ENCODE assay signal across 22 cellular contexts in genomic region chr5:163433271-163433670, GRCh38. TPM values are rescaled to one million over a fixed set of nuclear protein-coding genes. Genes with fewer than 3 reads are reported as not detected.
A peak's percentile ranks its signal among the peaks of the same experiment; 100 is the strongest.
DNase-seq lines count a peak whose midpoint lies in the region; ATAC-seq, FAIRE-seq and TF ChIP-seq lines count a peak whose summit lies in the region.
"Had no signal": no experiment of that assay in that cellular context is flagged by ENCODE, and none has a peak within 500 bp of the region (broad histone marks: within the 10 kb centered on the region; RNA-seq: fewer than 3 reads in every experiment).

No MANE protein-coding gene starts in this region.

- H3K27me3 ChIP-seq in HUES48 (ENCODE audit: control insufficient read depth, insufficient read depth, low read length) (no peaks in the 10 kb centered on the region), endodermal cell (ENCODE audit: control insufficient read depth, insufficient read depth, low read length, poor library complexity, severe bottlenecking) (no peaks in the 10 kb centered on the region), pancreas (no peaks in the 10 kb centered on the region)

- H3K4me1 Mint-ChIP-seq in endodermal cell = peaks cover 43% of the 10 kb centered on the region

- H3K4me1 ChIP-seq in HUES48 (ENCODE audit: control insufficient read depth, insufficient read depth, low read length) (peaks cover 9% of the 10 kb centered on the region), endodermal cell (ENCODE audit: control insufficient read depth, insufficient read depth, low read length) (peaks cover 19% of the 10 kb centered on the region), pancreas (peaks cover 14 to 21% (median 16%) of the 10 kb centered on the region in 3 donors)

- ATAC-seq in left lobe of liver (peak; percentile 44), pancreas (peak; percentile 5 to 16 (median 12)), HG03175 (IDR thresholded peaks at IDR 0.05; ENCODE audit: unreplicated experiment) (no peak)
- ATAC-seq: A549 had no signal

- 37 to 45% methylated on average over 3 to 5 of the region's 5 CpGs for WGBS in endodermal cell (ENCODE audit: insufficient coverage in 1 of 2, insufficient read length in 1 of 2), 2 experiments
- WGBS in pancreas, 2 donors = 29 to 35% methylated on average over 5 of the region's 5 CpGs

- no peaks in the 10 kb centered on the region for H3K9me3 Mint-ChIP-seq in endodermal cell
- H3K9me3 Mint-ChIP-seq: HFFc6 had no signal

- H3K36me3 Mint-ChIP-seq in endodermal cell (ENCODE audit: low read depth) = peaks cover 5% of the 10 kb centered on the region

- no peaks in the 10 kb centered on the region for H3K27me3 Mint-ChIP-seq in endodermal cell (ENCODE audit: insufficient read depth)

- H3K27ac ChIP-seq in HUES48 (ENCODE audit: low read depth, low read length) (peak overlapping the region; percentile 2), endodermal cell (ENCODE audit: low read depth, low read length) (no peak overlapping the region), pancreas (peak overlapping the region in 1 of 4 donors; percentile 80)
- H3K27ac ChIP-seq: A549 had no signal

- FAIRE-seq in pancreas (lab: Jason Lieb, UNC) = no peak
- FAIRE-seq in frontal cortex (lab: Jason Lieb, UNC) = no peak
- FAIRE-seq: A549, GM12891 had no signal

- intact Hi-C loops in pancreas (cut with DNase I) = no loop called here

- TF ChIP-seq CTCF in endodermal cell (conservative IDR thresholded peaks at IDR 0.05) (no peak), pancreas (IDR thresholded peaks at IDR 0.05) (no peak)

- H3K9ac ChIP-seq in HUES48 (ENCODE audit: low read depth, low read length) (no peak overlapping the region), endodermal cell (ENCODE audit: extremely low read depth, low read length, poor library complexity, severe bottlenecking) (peak overlapping the region; percentile 48)

- H3K36me3 ChIP-seq in HUES48 (ENCODE audit: control insufficient read depth, insufficient read depth, low read length) (no peaks in the 10 kb centered on the region), endodermal cell (ENCODE audit: control insufficient read depth, insufficient read depth, low read length) (peaks cover 2% of the 10 kb centered on the region), pancreas (no peaks in the 10 kb centered on the region)

- peak overlapping the region; percentile 6 for H3K4me3 Mint-ChIP-seq in endodermal cell
- H3K4me3 Mint-ChIP-seq: HFFc6 had no signal

- peak overlapping the region; percentile 94 for H3K27ac Mint-ChIP-seq in endodermal cell
- H3K27ac Mint-ChIP-seq: HFFc6 had no signal

- H3K9me3 ChIP-seq in HUES48 (ENCODE audit: control insufficient read depth, insufficient read depth, low read length) = no peaks in the 10 kb centered on the region
- H3K9me3 ChIP-seq in endodermal cell (ENCODE audit: control insufficient read depth, low read length) = no peaks in the 10 kb centered on the region
- no peaks in the 10 kb centered on the region for H3K9me3 ChIP-seq in pancreas
- H3K9me3 ChIP-seq: A549 had no signal

- H3K4me3 ChIP-seq in HUES48 (ENCODE audit: low read depth, low read length) = no peak overlapping the region
- H3K4me3 ChIP-seq in endodermal cell (ENCODE audit: low read length) = peak overlapping the region; percentile 48
- no peak overlapping the region for H3K4me3 ChIP-seq in pancreas
- H3K4me3 ChIP-seq: A549 had no signal

- DNase-seq in endodermal cell (peak; percentile 79), left lobe of liver (ENCODE audit: low spot score) (peak; percentile 73), pancreas (peak in 3 of 6 donors; percentile 21 to 48 (median 38)), A172 (ENCODE audit: low spot score) (no peak), frontal cortex (ENCODE audit: low spot score in 2 of 2) (no peak), OCI-M2 (lab: John Stamatoyannopoulos, UW; ENCODE audit: unreplicated experiment) (no peak)
- DNase-seq: C1 segment of cervical spinal cord, DMS 273 treated with DMSO at 0.1 percent for 48 hours, GDM1, HFFc6, MV-4-11, NCI-H1436, NCI-H2029 treated with DMSO at 0.1 percent for 48 hours, NCI-H2171 treated with DMSO at 0.1 percent for 48 hours, NCI-H748 treated with DMSO at 0.1 percent for 48 hours, OCI-M1, RPMI8226, SIG-M5 had no signal

RNA-seq across cellular contexts. Expression of gene CCNG1, which starts 4.1 kb away (rescaled TPM):
- 100 to 1,000 TPM; 542 to 622 TPM for total RNA-seq in endodermal cell
- 392 TPM for polyA plus RNA-seq in endodermal cell (2013, experiment 1 of 2)
- polyA plus RNA-seq in endodermal cell (2013, experiment 2 of 2) = 415 TPM
- 89.5 TPM for total RNA-seq in left lobe of liver
- total RNA-seq in pancreas = 100 to 1,000 TPM in 5 of 6 donors, 10 to 100 TPM in 1; 95.4 to 222 (median 154) TPM
- 10 to 100 TPM; 55.1 to 68.6 TPM for polyA plus RNA-seq in pancreas
- 193 and 201 TPM in 2 replicates for total RNA-seq in A172 (2014; rRNA removed; shearing (Covaris generic))
- 133 TPM for total RNA-seq in frontal cortex

RNA-seq across cellular contexts. Expression of gene NUDCD2, which starts 26.6 kb away (rescaled TPM):
- total RNA-seq in endodermal cell = 10 to 100 TPM; 36.0 to 73.0 TPM
- polyA plus RNA-seq in endodermal cell (2013, experiment 1 of 2) = 46.1 TPM
- polyA plus RNA-seq in endodermal cell (2013, experiment 2 of 2) = 38.6 TPM
- 17.9 TPM for total RNA-seq in left lobe of liver
- total RNA-seq in pancreas = 10 to 100 TPM in 3 of 6 donors, 1 to 10 TPM in 3; 8.7 to 14.8 (median 10.2) TPM
- polyA plus RNA-seq in pancreas = 1 to 10 TPM; 2.8 to 5.7 TPM
- total RNA-seq in A172 (2014; rRNA removed; shearing (Covaris generic)) = 28.3 and 29.3 TPM in 2 replicates
- total RNA-seq in frontal cortex = 17.5 TPM

RNA-seq across cellular contexts. Expression of gene HMMR, which starts 27.2 kb away (rescaled TPM):
- total RNA-seq in endodermal cell = 10 to 100 TPM; 36.9 to 63.7 TPM
- polyA plus RNA-seq in endodermal cell (2013, experiment 1 of 2) = 63.8 TPM
- 76.6 TPM for polyA plus RNA-seq in endodermal cell (2013, experiment 2 of 2)
- 0.33 TPM for total RNA-seq in left lobe of liver
- under 1 TPM in 5 of 6 donors, not detected in 1; 0.14 to 0.84 (median 0.38) TPM for total RNA-seq in pancreas
- under 1 TPM; 0.07 to 0.08 TPM for polyA plus RNA-seq in pancreas
- 87.2 and 94.1 TPM in 2 replicates for total RNA-seq in A172 (2014; rRNA removed; shearing (Covaris generic))
- 2.9 TPM for total RNA-seq in frontal cortex

Comparison
In these comparisons a context has a peak if more than half of its experiments do, and no peak if none do; other contexts are left out.
1. DNase-seq: peak in endodermal cell (single experiment) and left lobe of liver (single experiment); none in A172 (single experiment), frontal cortex (0 of 2) and OCI-M2 (single experiment).